8 cellular contexts compared by ENCODE assay signal in the genomic region with DNA sequence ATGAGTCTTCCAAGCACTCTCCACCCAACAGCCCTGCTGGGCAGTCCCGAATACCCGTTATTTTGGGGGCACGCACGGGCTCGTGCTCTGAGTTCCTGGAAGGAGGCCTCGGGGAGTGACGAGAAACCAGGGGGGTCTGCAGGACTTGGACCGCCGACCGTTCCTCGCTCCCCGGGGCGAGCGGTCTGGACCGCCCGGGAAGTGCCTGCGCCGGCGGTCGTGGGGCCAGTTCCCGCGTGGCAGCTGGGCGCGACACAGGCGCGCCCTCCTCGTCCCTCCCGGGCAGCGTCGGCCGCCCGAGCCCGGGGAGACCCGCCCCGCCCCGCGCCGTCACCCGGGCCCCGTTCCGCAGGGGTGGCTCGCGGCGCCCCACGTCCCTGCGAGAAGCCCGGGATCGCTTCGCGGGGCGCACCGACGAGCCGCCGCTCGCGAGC. TPM values are rescaled to one million over a fixed set of nuclear protein-coding genes. Genes with fewer than 3 reads are reported as not detected.
DNase-seq lines count a peak whose midpoint lies in the region; ATAC-seq, FAIRE-seq and TF ChIP-seq lines count a peak whose summit lies in the region.

No MANE protein-coding gene starts in this region.

- no peak for FAIRE-seq in A549 (lab: Jason Lieb, UNC)

- H3K4me3 Mint-ChIP-seq in type B pancreatic cell: peak overlapping the region; percentile 92

- H2BK5ac ChIP-seq in mesendoderm (ENCODE audit: low read length): peak overlapping the region; percentile 67

- H3K27me3 ChIP-seq in Peyer's patch (no peaks in the 10 kb centered on the region), mesendoderm (ENCODE audit: insufficient read depth, low read length, poor library complexity) (no peaks in the 10 kb centered on the region)
- peaks cover 23% of the 10 kb centered on the region for H3K27me3 ChIP-seq in effector memory CD4-positive, alpha-beta T cell (replicated peaks; ENCODE audit: control insufficient read depth, insufficient read depth, low read length, poor library complexity, severe bottlenecking)

- TF ChIP-seq CTCF in A549 (IDR thresholded peaks at IDR 0.05) (no peak), Peyer's patch (IDR thresholded peaks at IDR 0.05) (no peak), type B pancreatic cell (conservative IDR thresholded peaks at IDR 0.05) (peak; percentile 22)

- peak overlapping the region; percentile 95 for H3K56ac ChIP-seq in mesendoderm (ENCODE audit: low read length)

- H4K8ac ChIP-seq in mesendoderm (ENCODE audit: low read depth, low read length): peak overlapping the region; percentile 78

- peaks cover 4% of the 10 kb centered on the region for H3K36me3 Mint-ChIP-seq in type B pancreatic cell

- peak overlapping the region; percentile 100 for H3K4ac ChIP-seq in mesendoderm (ENCODE audit: low read depth, low read length)

- peak overlapping the region; percentile 98 for H2BK120ac ChIP-seq in mesendoderm (ENCODE audit: low read depth, low read length)

- peak overlapping the region; percentile 84 for H3K4me2 ChIP-seq in A549
- H3K4me2 ChIP-seq in mesendoderm (ENCODE audit: low read length): peak overlapping the region; percentile 42

- no peak overlapping the region for H2BK15ac ChIP-seq in mesendoderm (replicated peaks; ENCODE audit: low read depth)

- peak overlapping the region; percentile 52 for H3K23ac ChIP-seq in mesendoderm (ENCODE audit: low read length)

- CTCF ChIA-PET in A549 (lab: Yijun Ruan, JAX): interaction anchor here (0.5 to 0.9 kb wide), 2 partner anchors 129 to 198 kb away, joined by 3 read pairs; no protein-coding TSS in a partner anchor

- TF ChIP-seq RAD21 in A549 (conservative IDR thresholded peaks at IDR 0.05 in 1 of 2, IDR thresholded peaks at IDR 0.05 in 1 of 2): no peak

- H3K79me1 ChIP-seq in mesendoderm (ENCODE audit: low read length): peaks cover 11% of the 10 kb centered on the region

- no peaks in the 10 kb centered on the region for H3K36me3 ChIP-seq in Peyer's patch
- H3K36me3 ChIP-seq in effector memory CD4-positive, alpha-beta T cell (ENCODE audit: control insufficient read depth, insufficient read depth, low read length): no peaks in the 10 kb centered on the region
- H3K36me3 ChIP-seq in mesendoderm (ENCODE audit: control insufficient read depth, insufficient read depth, low read length): no peaks in the 10 kb centered on the region

- DNase-seq in A549 (ENCODE audit: low read depth in 1 of 2, low spot score in 1 of 2) (peak; percentile 8), Peyer's patch (no peak), mesendoderm (peak; percentile 28), type B pancreatic cell (ENCODE audit: extremely low spot score, unreplicated experiment) (peak; percentile 71), cerebellum (ENCODE audit: low spot score) (no peak)
- DNase-seq in effector memory CD4-positive, alpha-beta T cell: no peak

- ATAC-seq in A549 (peak; percentile 80 to 82), GM18511 (IDR thresholded peaks at IDR 0.05; ENCODE audit: unreplicated experiment) (peak; percentile 29), HG03025 (IDR thresholded peaks at IDR 0.05; ENCODE audit: low FRiP score, unreplicated experiment) (peak; percentile 45)

- WGBS in A549 (ENCODE audit: missing lambda C conversion rate): 0% methylated on average over 5 of the region's 57 CpGs
- WGBS in mesendoderm (ENCODE audit: extremely low coverage, insufficient coverage, low lambda C conversion rate): no CpG with 5 or more reads among the region's 57 CpGs

- H3K9me3 ChIP-seq in A549 (no peaks in the 10 kb centered on the region), Peyer's patch (no peaks in the 10 kb centered on the region)
- no peaks in the 10 kb centered on the region for H3K9me3 ChIP-seq in effector memory CD4-positive, alpha-beta T cell (ENCODE audit: control insufficient read depth, low read length)

- H3K4me3 ChIP-seq in A549 (peak overlapping the region; percentile 77), Peyer's patch (peak overlapping the region; percentile 63 to 75 (median 66)), mesendoderm (ENCODE audit: low read length) (peak overlapping the region; percentile 84)
- H3K4me3 ChIP-seq in effector memory CD4-positive, alpha-beta T cell (ENCODE audit: insufficient read depth, low read depth, low read length, poor library complexity, severe bottlenecking): peak overlapping the region; percentile 58

- H3K79me2 ChIP-seq in mesendoderm (ENCODE audit: control insufficient read depth, insufficient read depth, low read length): peaks cover 33% of the 10 kb centered on the region

- peak overlapping the region; percentile 94 for H3K27ac Mint-ChIP-seq in type B pancreatic cell

- no peak for TF ChIP-seq EP300 in A549 (IDR thresholded peaks at IDR 0.05)

- POLR2A ChIA-PET in A549 (lab: Yijun Ruan, JAX): no interaction called here

- TF ChIP-seq POLR2A in A549 (IDR thresholded peaks at IDR 0.05; ENCODE audit: low read length): no peak
- TF ChIP-seq POLR2A in Peyer's patch (IDR thresholded peaks at IDR 0.05): no peak

- H2AK5ac ChIP-seq in mesendoderm (ENCODE audit: low read length): no peak overlapping the region

- no peak overlapping the region for H4K5ac ChIP-seq in mesendoderm (ENCODE audit: low read length)

- no peaks in the 10 kb centered on the region for H3K9me3 Mint-ChIP-seq in type B pancreatic cell

- H3K27me3 Mint-ChIP-seq in type B pancreatic cell: peaks cover 31% of the 10 kb centered on the region

- H3K4me1 ChIP-seq in A549 (0 out of 3 replicates have a peak, but pooled peaks cover 3% of the 10 kb centered on the region), Peyer's patch (peaks cover 0 to 14% (median 2%) of the 10 kb centered on the region in 4 donors), mesendoderm (ENCODE audit: control insufficient read depth, low read depth, low read length) (peaks cover 2% of the 10 kb centered on the region)
- H3K4me1 ChIP-seq in effector memory CD4-positive, alpha-beta T cell (ENCODE audit: control insufficient read depth, insufficient read depth, low read length, poor library complexity, severe bottlenecking): peaks cover 7% of the 10 kb centered on the region

- peaks cover 29% of the 10 kb centered on the region for H3K4me1 Mint-ChIP-seq in type B pancreatic cell (ENCODE audit: unreplicated experiment)

- H3K27ac ChIP-seq in A549: peak overlapping the region; percentile 85 to 98
- H3K27ac ChIP-seq in Peyer's patch: peak overlapping the region; percentile 80 to 91 (median 85)
- no peak overlapping the region for H3K27ac ChIP-seq in effector memory CD4-positive, alpha-beta T cell (ENCODE audit: insufficient read depth, low read length, poor library complexity, severe bottlenecking)
- peak overlapping the region; percentile 94 for H3K27ac ChIP-seq in mesendoderm (ENCODE audit: low read depth, low read length)

- H3K18ac ChIP-seq in mesendoderm (ENCODE audit: low read length): peak overlapping the region; percentile 100

- H3K9ac ChIP-seq in mesendoderm (ENCODE audit: low read length): peak overlapping the region; percentile 87

TF ChIP-seq in A549, 52 proteins besides CTCF, POLR2A, EP300 and RAD21:
- TF ChIP-seq, protein P1, sequence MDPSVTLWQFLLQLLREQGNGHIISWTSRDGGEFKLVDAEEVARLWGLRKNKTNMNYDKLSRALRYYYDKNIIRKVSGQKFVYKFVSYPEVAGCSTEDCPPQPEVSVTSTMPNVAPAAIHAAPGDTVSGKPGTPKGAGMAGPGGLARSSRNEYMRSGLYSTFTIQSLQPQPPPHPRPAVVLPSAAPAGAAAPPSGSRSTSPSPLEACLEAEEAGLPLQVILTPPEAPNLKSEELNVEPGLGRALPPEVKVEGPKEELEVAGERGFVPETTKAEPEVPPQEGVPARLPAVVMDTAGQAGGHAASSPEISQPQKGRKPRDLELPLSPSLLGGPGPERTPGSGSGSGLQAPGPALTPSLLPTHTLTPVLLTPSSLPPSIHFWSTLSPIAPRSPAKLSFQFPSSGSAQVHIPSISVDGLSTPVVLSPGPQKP (IDR thresholded peaks at IDR 0.05; ENCODE audit: low read depth, low read length): no peak
- TF ChIP-seq HOXB13 (CRISPR knock-in tag; IDR thresholded peaks at IDR 0.05; ENCODE audit: low read depth) (no peak), PHF8 (IDR thresholded peaks at IDR 0.05; ENCODE audit: borderline replicate concordance, low read depth) (peak; percentile 57)

RNA-seq across cellular contexts. Expression of a gene that starts 0.4 kb away (rescaled TPM):
- polyA plus RNA-seq in A549 (2011; rRNA removed) (21.5 and 22.7 TPM in 2 replicates), A549 (2017; fragmentation: RNase III; extraction: RNeasy Plus Mini Kit Qiagen cat#74134 plus additional on column Dnase treatment) (10.3 to 11.1 TPM (median 10.9 TPM) in 3 replicates)
- 4.8 and 5.9 TPM in 2 replicates for polyA plus RNA-seq in A549 (2012; cell fraction: cytosol; rRNA removed)
- 1.8 and 3.0 TPM in 2 replicates for polyA plus RNA-seq in A549 (2012; cell fraction: nucleus; rRNA removed)
- 27.0 and 28.6 TPM in 2 replicates for polyA minus RNA-seq in A549 (2011; rRNA and poly(A)+ RNA removed)
- total RNA-seq in Peyer's patch (10 to 100 TPM in 1 of 4 donors, 1 to 10 TPM in 3; 4.6 to 29.7 (median 4.8) TPM), type B pancreatic cell (ENCODE audit: low replicate concordance) (11.9 and 26.8 TPM in 2 replicates), cerebellum (58.7 TPM)
- 44.9 TPM for polyA plus RNA-seq in mesendoderm (2013, experiment 1 of 2)
- polyA plus RNA-seq in mesendoderm (2013, experiment 2 of 2): 45.5 TPM

Comparison
In these comparisons a context has a peak if more than half of its experiments do, and no peak if none do; other contexts are left out.
1. ATAC-seq: peak in every context shown above with its lines; median percentile 81 in A549; 45 in HG03025; 29 in GM18511.
2. DNase-seq: peak in A549 (2 of 2), mesendoderm (single experiment) and type B pancreatic cell (single experiment); none in Peyer's patch (0 of 3), effector memory CD4-positive, alpha-beta T cell (0 of 3) and cerebellum (single experiment).
3. Peak in every context shown above with its lines, with median percentiles within 50 percentile points of each other: H3K4me3 ChIP-seq.